In genomic region chr9:5561828-5562488, GRCh38 we compare ENCODE assay signal across 13 cellular contexts. TPM values are rescaled to one million over a fixed set of nuclear protein-coding genes. Genes with fewer than 3 reads are reported as not detected.
A peak's percentile ranks its signal among the peaks of the same experiment; 100 is the strongest.
DNase-seq lines count a peak whose midpoint lies in the region; ATAC-seq, FAIRE-seq and TF ChIP-seq lines count a peak whose summit lies in the region.
"Had no signal": no experiment of that assay in that cellular context is flagged by ENCODE, and none has a peak within 500 bp of the region (broad histone marks: within the 10 kb centered on the region; RNA-seq: fewer than 3 reads in every experiment).

No MANE protein-coding gene starts in this region.

- dilution Hi-C loops in endothelial cell of umbilical vein (cut with MboI; ENCODE audit: extremely low pct_ligation_motif_present, low sequenced_read_pairs) = no loop called here

- H3K27ac Mint-ChIP-seq in GM23338 = no peak overlapping the region
- H3K27ac Mint-ChIP-seq in activated B cell treated with CpG ODN at 0.5 μM for 24 hours = peak overlapping the region; percentile 2
- H3K27ac Mint-ChIP-seq: H9 had no signal

- H3K79me2 ChIP-seq in GM23338 (replicated peaks; ENCODE audit: insufficient read depth) = no peaks in the 10 kb centered on the region
- H3K79me2 ChIP-seq in endothelial cell of umbilical vein (ENCODE audit: control insufficient read depth, insufficient read depth, low read length) = no peaks in the 10 kb centered on the region

- no peak overlapping the region for H3K4me2 ChIP-seq in GM23338
- H3K4me2 ChIP-seq in endothelial cell of umbilical vein (ENCODE audit: insufficient read depth, low read length) = no peak overlapping the region
- H3K4me2 ChIP-seq: A549 had no signal

- intact Hi-C loops in activated B cell treated with CpG ODN at 0.5 μM for 24 hours (cut with micrococcal nuclease) = no loop called here
- intact Hi-C loops in endothelial cell of umbilical vein (cut with micrococcal nuclease) = no loop called here

- no peaks in the 10 kb centered on the region for H3K9me1 ChIP-seq in endothelial cell of umbilical vein (replicated peaks; ENCODE audit: control insufficient read depth, extremely low read depth, insufficient read depth, low read length)

- H3K27ac ChIP-seq in GM23338 (ENCODE audit: low read depth) (no peak overlapping the region), endothelial cell of umbilical vein (ENCODE audit: insufficient read depth, low read depth, low read length) (no peak overlapping the region)
- H3K27ac ChIP-seq: A549 had no signal

- H3K4me3 ChIP-seq in GM23338 (no peak overlapping the region), endothelial cell of umbilical vein (replicated peaks in 1 of 3; ENCODE audit: insufficient read depth in 1 of 3, low read depth in 1 of 3, low read length in 3 of 3) (no peak overlapping the region)
- H3K4me3 ChIP-seq: A549 had no signal

- H3K36me3 ChIP-seq in GM23338 (ENCODE audit: insufficient read depth) (no peaks in the 10 kb centered on the region), endothelial cell of umbilical vein (ENCODE audit: control insufficient read depth in 2 of 2, extremely low read depth in 1 of 2, insufficient read depth in 2 of 2, low read length in 2 of 2) (no peaks in the 10 kb centered on the region)

- H3K4me3 Mint-ChIP-seq in GM23338 = no peak overlapping the region
- no peak overlapping the region for H3K4me3 Mint-ChIP-seq in activated B cell treated with CpG ODN at 0.5 μM for 24 hours
- H3K4me3 Mint-ChIP-seq: CD8-positive, alpha-beta memory T cell; H9 had no signal

- H3K9ac ChIP-seq in endothelial cell of umbilical vein (replicated peaks; ENCODE audit: extremely low read depth, insufficient read depth, low read length) = no peak overlapping the region

- no peaks in the 10 kb centered on the region for H4K20me1 ChIP-seq in GM23338 (replicated peaks; ENCODE audit: insufficient read depth)
- H4K20me1 ChIP-seq in endothelial cell of umbilical vein (replicated peaks; ENCODE audit: control insufficient read depth, extremely low read depth, insufficient read depth, low read length) = no peaks in the 10 kb centered on the region

- no peak for TF ChIP-seq POLR2A in endothelial cell of umbilical vein (IDR thresholded peaks at IDR 0.05; ENCODE audit: low read depth, low read length)

- H3K4me1 ChIP-seq in GM23338 (ENCODE audit: insufficient read depth) (no peaks in the 10 kb centered on the region), endothelial cell of umbilical vein (ENCODE audit: control insufficient read depth, extremely low read depth, insufficient read depth, low read length) (no peaks in the 10 kb centered on the region)
- H3K4me1 ChIP-seq: A549 had no signal

- no peaks in the 10 kb centered on the region; the same call in 2 of the 3 replicates for H3K9me3 Mint-ChIP-seq in GM23338
- no peaks in the 10 kb centered on the region for H3K9me3 Mint-ChIP-seq in activated B cell treated with CpG ODN at 0.5 μM for 24 hours

- DNase-seq in ELF-1 (ENCODE audit: low read depth, low spot score) = peak; percentile 8
- DNase-seq in GM23338 (ENCODE audit: low spot score) = peak; percentile 8
- DNase-seq in activated B cell treated with CpG ODN at 0.5 μM for 24 hours = no peak
- no peak for DNase-seq in endothelial cell of umbilical vein (ENCODE audit: low read depth, low spot score)
- no peak for DNase-seq in NCI-H446 (lab: John Stamatoyannopoulos, UW)
- DNase-seq in COLO829 (ENCODE audit: low spot score) = no peak
- DNase-seq in NAMALWA (ENCODE audit: low spot score) = no peak
- DNase-seq: CD8-positive, alpha-beta memory T cell; DMS53; H9; Kasumi-1; KBM-7 had no signal

- no peaks in the 10 kb centered on the region for H3F3A ChIP-seq in GM23338 (replicated peaks; ENCODE audit: low read depth)

- CTCF ChIA-PET in activated B cell treated with CpG ODN at 0.5 μM for 24 hours (lab: Charles Lee) (interaction anchor here (0.9 kb wide), 1 partner anchor 22 kb away, joined by 3 read pairs; no protein-coding TSS in a partner anchor), endothelial cell of umbilical vein (lab: Charles Lee) (no interaction called here)

- POLR2A ChIA-PET in activated B cell treated with CpG ODN at 0.5 μM for 24 hours (lab: Charles Lee) (interaction anchor here (2.1 kb wide), 1 partner anchor 21 kb away, joined by 8 read pairs; no protein-coding TSS in a partner anchor), endothelial cell of umbilical vein (lab: Charles Lee) (interaction anchor here (0.6 kb wide), 1 partner anchor 32 kb away, joined by 6 read pairs; no protein-coding TSS in a partner anchor)

- H3K27me3 ChIP-seq in GM23338 (ENCODE audit: insufficient read depth) (no peaks in the 10 kb centered on the region; the same call in 1 of the 2 replicates), endothelial cell of umbilical vein (ENCODE audit: control insufficient read depth in 2 of 2, insufficient read depth in 2 of 2, low read length in 2 of 2) (no peaks in the 10 kb centered on the region)

- no peaks in the 10 kb centered on the region for H3K36me3 Mint-ChIP-seq in GM23338 (ENCODE audit: low read depth)
- H3K36me3 Mint-ChIP-seq in activated B cell treated with CpG ODN at 0.5 μM for 24 hours (ENCODE audit: low read depth) = no peaks in the 10 kb centered on the region

- no TSS peak for BruUV-seq in endothelial cell of umbilical vein (replicated peaks; lab: Mats Ljungman, UMichigan)

- peaks cover 2% of the 10 kb centered on the region for H3K27me3 Mint-ChIP-seq in GM23338 (ENCODE audit: insufficient read depth, low read depth, poor library complexity)
- H3K27me3 Mint-ChIP-seq in activated B cell treated with CpG ODN at 0.5 μM for 24 hours = no peaks in the 10 kb centered on the region

- H2AFZ ChIP-seq in GM23338 = no peak overlapping the region
- H2AFZ ChIP-seq in endothelial cell of umbilical vein (ENCODE audit: low read depth, low read length) = no peak overlapping the region

- H3K4me1 Mint-ChIP-seq in GM23338 = no peaks in the 10 kb centered on the region
- peaks cover 59% of the 10 kb centered on the region for H3K4me1 Mint-ChIP-seq in activated B cell treated with CpG ODN at 0.5 μM for 24 hours

- TF ChIP-seq CTCF in GM23338 (conservative IDR thresholded peaks at IDR 0.05; ENCODE audit: low read depth in 2 of 2) = no peak
- TF ChIP-seq CTCF in activated B cell treated with CpG ODN at 0.5 μM for 24 hours (IDR thresholded peaks at IDR 0.05) = no peak
- TF ChIP-seq CTCF in endothelial cell of umbilical vein (IDR thresholded peaks at IDR 0.05; ENCODE audit: extremely low read depth in 1 of 2, insufficient read depth in 1 of 2, low read depth in 1 of 2, low read length in 2 of 2) = no peak

- H3K9me2 ChIP-seq in GM23338 (ENCODE audit: insufficient read depth) = 0 out of 2 replicates have a peak, but pooled peaks cover 2% of the 10 kb centered on the region

- no peaks in the 10 kb centered on the region for H3K9me3 ChIP-seq in endothelial cell of umbilical vein (replicated peaks; ENCODE audit: control insufficient read depth, insufficient read depth, low read length)
- H3K9me3 ChIP-seq: A549 had no signal

- ATAC-seq in GM23338 (peak; percentile 49), activated B cell treated with CpG ODN at 0.5 μM for 24 hours (ENCODE audit: low read depth) (no peak)
- ATAC-seq: A549 had no signal

- peak; percentile 18 for FAIRE-seq in endothelial cell of umbilical vein (lab: Jason Lieb, UNC)
- FAIRE-seq: A549 had no signal

TF ChIP-seq in GM23338, 12 proteins besides CTCF, POLR2A, EP300 and RAD21 (continues in another document):
- no peak for TF ChIP-seq CREB1 (CRISPR knock-in tag; IDR thresholded peaks at IDR 0.05; ENCODE audit: low read depth)
- TF ChIP-seq JUNB (IDR thresholded peaks at IDR 0.05; ENCODE audit: unreplicated experiment) = no peak
- TF ChIP-seq STAT1 (IDR thresholded peaks at IDR 0.05; ENCODE audit: unreplicated experiment) = no peak
- no peak for TF ChIP-seq EZH2phosphoT487 (IDR thresholded peaks at IDR 0.05; ENCODE audit: unreplicated experiment)

TF ChIP-seq in endothelial cell of umbilical vein, 7 proteins besides CTCF, POLR2A, EP300 and RAD21:
- no peak for TF ChIP-seq EZH2 (IDR thresholded peaks at IDR 0.05; ENCODE audit: borderline replicate concordance, low read depth, low read length, severe bottlenecking)
- TF ChIP-seq FOS (IDR thresholded peaks at IDR 0.05; ENCODE audit: borderline replicate concordance, insufficient read depth, low read length) = no peak
- TF ChIP-seq MYC (IDR thresholded peaks at IDR 0.05; ENCODE audit: low read depth, low read length) = no peak
- no peak for TF ChIP-seq MAX (IDR thresholded peaks at IDR 0.05; ENCODE audit: insufficient read depth, insufficient read length)
TF ChIP-seq in endothelial cell of umbilical vein: peak in this region for 0.

RNA-seq across cellular contexts. Expression of gene PDCD1LG2, which starts 51.6 kb away (rescaled TPM):
- total RNA-seq in GM23338 (2014; rRNA removed; shearing (Covaris generic)) = not detected in 2 replicates
- polyA plus RNA-seq in GM23338 (2016; fragmentation: Nextera tagmentation; extraction: Ambion mirVana) (not detected in 2 replicates), endothelial cell of umbilical vein (7.9 and 9.6 TPM in 2 replicates)
- total RNA-seq in activated B cell treated with CpG ODN at 0.5 μM for 24 hours (2.1 and 2.8 TPM in 2 replicates), endothelial cell of umbilical vein (9.5 and 9.7 TPM in 2 replicates)
- polyA plus RNA-seq in endothelial cell of umbilical vein (2011; cell fraction: cytosol; rRNA removed) = 8.5 and 10.0 TPM in 2 replicates
- polyA plus RNA-seq in endothelial cell of umbilical vein (2011; cell fraction: nucleus; rRNA removed) = 8.6 and 9.5 TPM in 2 replicates
- 10.7 and 14.4 TPM in 2 replicates for polyA plus RNA-seq in endothelial cell of umbilical vein (2012)
- 15.5 and 22.7 TPM in 2 replicates for polyA minus RNA-seq in endothelial cell of umbilical vein
- not detected for polyA minus RNA-seq in endothelial cell of umbilical vein (2011; cell fraction: cytosol; rRNA and poly(A)+ RNA removed)
- polyA minus RNA-seq in endothelial cell of umbilical vein (2011; cell fraction: nucleus; rRNA and poly(A)+ RNA removed) = 10.7 and 16.8 TPM in 2 replicates
- total RNA-seq: H9 had no signal
- polyA plus RNA-seq: CD8-positive, alpha-beta memory T cell had no signal

Comparison
In these comparisons a context has a peak if more than half of its experiments do, and no peak if none do; other contexts are left out.
1. DNase-seq: peak in ELF-1 (single experiment) and GM23338 (single experiment); none in activated B cell treated with CpG ODN at 0.5 μM for 24 hours (single experiment), endothelial cell of umbilical vein (single experiment), NCI-H446 (0 of 2), COLO829 (single experiment) and NAMALWA (single experiment).